Comparison of ENCODE assay signal across 10 cellular contexts in genomic region chr11:102010776-102011500, GRCh38. TPM values are rescaled to one million over a fixed set of nuclear protein-coding genes. Genes with fewer than 3 reads are reported as not detected.
A peak's percentile ranks its signal among the peaks of the same experiment; 100 is the strongest.
DNase-seq lines count a peak whose midpoint lies in the region; ATAC-seq and TF ChIP-seq lines count a peak whose summit lies in the region.
"Had no signal": no experiment of that assay in that cellular context is flagged by ENCODE, and none has a peak within 500 bp of the region (broad histone marks: within the 10 kb centered on the region; RNA-seq: fewer than 3 reads in every experiment).

No MANE protein-coding gene starts in this region.

- H3K9ac ChIP-seq in fibroblast of lung (ENCODE audit: insufficient read depth, low read length) (no peak overlapping the region), neuronal stem cell (ENCODE audit: low read depth, low read length, poor library complexity) (no peak overlapping the region)

- no peak overlapping the region for H2BK12ac ChIP-seq in neuronal stem cell (ENCODE audit: low read length)

- CTCF ChIA-PET in Panc1 (lab: Charles Lee) = interaction anchor here (0.6 to 0.8 kb wide), 2 partner anchors 150 to 151 kb away, joined by 7 to 8 read pairs; no protein-coding TSS in a partner anchor

- H2AFZ ChIP-seq in fibroblast of lung (ENCODE audit: low read length) = peak overlapping the region; percentile 35
- H2AFZ ChIP-seq in neuronal stem cell (ENCODE audit: low read length) = no peak overlapping the region

- H3K4ac ChIP-seq in neuronal stem cell (ENCODE audit: low read length) = no peak overlapping the region

- in situ Hi-C loops in Caki2 (cut with HindIII; ENCODE audit: low pct_unique_long_range_greater_than_20kb, low sequenced_read_pairs) (no loop called here), Panc1 (cut with HindIII; ENCODE audit: low pct_unique_long_range_greater_than_20kb, low sequenced_read_pairs) (no loop called here)

- intact Hi-C loops in Panc1 (cut with micrococcal nuclease; ENCODE audit: unreplicated experiment) = no loop called here

- no peak overlapping the region for H2BK120ac ChIP-seq in neuronal stem cell (ENCODE audit: low read depth, low read length)

- ATAC-seq in Panc1 = peak; percentile 98
- no peak for ATAC-seq in GM18873 (IDR thresholded peaks at IDR 0.05; ENCODE audit: low FRiP score, unreplicated experiment)
- ATAC-seq in GM18868 (IDR thresholded peaks at IDR 0.05; ENCODE audit: unreplicated experiment) = no peak
- ATAC-seq in HG02870 (IDR thresholded peaks at IDR 0.05; ENCODE audit: unreplicated experiment) = no peak
- ATAC-seq: GM12878 had no signal

- 0 out of 4 replicates have a peak overlapping the region, but pooled peaks of 1 of the 2 experiments have one; percentile 0 for H3K4me3 ChIP-seq in Panc1 (ENCODE audit: low read depth in 2 of 2, low read length in 2 of 2)
- no peak overlapping the region for H3K4me3 ChIP-seq in fibroblast of lung (replicated peaks in 1 of 4; ENCODE audit: control extremely low read depth in 1 of 4, insufficient read depth in 1 of 4, low read depth in 3 of 4, low read length in 4 of 4)
- H3K4me3 ChIP-seq in neuronal stem cell (ENCODE audit: low read length in 2 of 2) = no peak overlapping the region
- H3K4me3 ChIP-seq: GM12878 had no signal

- H3K27me3 ChIP-seq in Panc1 (ENCODE audit: control insufficient read depth, insufficient read depth, low read length) (no peaks in the 10 kb centered on the region), fibroblast of lung (ENCODE audit: control insufficient read depth, insufficient read depth, low read length) (no peaks in the 10 kb centered on the region), neuronal stem cell (ENCODE audit: control insufficient read depth in 3 of 3, insufficient read depth in 3 of 3, low read depth in 1 of 3, low read length in 3 of 3) (peaks cover 0 to 10% (median 0%) of the 10 kb centered on the region in 3 experiments)

- peak overlapping the region; percentile 28 for H3K4me2 ChIP-seq in fibroblast of lung (ENCODE audit: extremely low read depth, insufficient read depth, low read length)
- H3K4me2 ChIP-seq in neuronal stem cell (ENCODE audit: insufficient read depth, low read length, poor library complexity, severe bottlenecking) = no peak overlapping the region

- no peak overlapping the region for H2BK15ac ChIP-seq in neuronal stem cell (ENCODE audit: low read length)

- H3K79me1 ChIP-seq in neuronal stem cell (ENCODE audit: low read depth, low read length) = no peaks in the 10 kb centered on the region

- H3K4me1 ChIP-seq in Panc1 (ENCODE audit: control insufficient read depth, insufficient read depth, low read length) (peaks cover 36% of the 10 kb centered on the region), fibroblast of lung (ENCODE audit: control insufficient read depth, extremely low read depth, insufficient read depth, low read length) (peaks cover 18% of the 10 kb centered on the region), neuronal stem cell (ENCODE audit: control insufficient read depth in 2 of 2, insufficient read depth in 1 of 2, low read depth in 1 of 2, low read length in 2 of 2) (peaks cover 0 to 4% of the 10 kb centered on the region in 2 donors)

- no CpG with 5 or more reads among the region's 12 CpGs for WGBS in neuronal stem cell (ENCODE audit: extremely low coverage in 2 of 2, insufficient read length in 2 of 2, insufficient replicate concordance in 1 of 2), 2 donors

- no peaks in the 10 kb centered on the region for H3K79me2 ChIP-seq in fibroblast of lung (ENCODE audit: control insufficient read depth, insufficient read depth, low read length)

- no peak overlapping the region for H2AK5ac ChIP-seq in neuronal stem cell (ENCODE audit: low read depth, low read length)

- H3K36me3 ChIP-seq in Panc1 (ENCODE audit: control insufficient read depth, insufficient read depth, low read length) (no peaks in the 10 kb centered on the region), fibroblast of lung (ENCODE audit: control insufficient read depth, insufficient read depth, low read length) (no peaks in the 10 kb centered on the region), neuronal stem cell (replicated peaks in 1 of 2; ENCODE audit: control insufficient read depth in 2 of 2, insufficient read depth in 2 of 2, low read length in 2 of 2) (no peaks in the 10 kb centered on the region)

- TF ChIP-seq CTCF in Panc1 (IDR thresholded peaks at IDR 0.05) = no peak
- no peak for TF ChIP-seq CTCF in fibroblast of lung (conservative IDR thresholded peaks at IDR 0.05 in 1 of 2, IDR thresholded peaks at IDR 0.05 in 1 of 2; ENCODE audit: low read depth in 1 of 2, low read length in 2 of 2)

- no peak overlapping the region for H4K8ac ChIP-seq in neuronal stem cell (ENCODE audit: low read depth, low read length)

- H2BK5ac ChIP-seq in neuronal stem cell (ENCODE audit: low read length) = no peak overlapping the region

- DNase-seq in Caki2 (ENCODE audit: low read depth) (peak; percentile 57), Panc1 (ENCODE audit: low read depth, low spot score) (peak; percentile 87), fibroblast of lung (ENCODE audit: low read depth in 2 of 2) (peak; percentile 79 to 92), neuronal stem cell (ENCODE audit: low spot score) (peak; percentile 32), putamen (ENCODE audit: low spot score) (no peak)
- DNase-seq: NCI-H146 had no signal

- H3K9me3 ChIP-seq in Panc1 (ENCODE audit: control insufficient read depth, insufficient read depth, low read depth, low read length) (no peaks in the 10 kb centered on the region), fibroblast of lung (ENCODE audit: control insufficient read depth, insufficient read depth, low read depth, low read length) (no peaks in the 10 kb centered on the region), neuronal stem cell (replicated peaks in 1 of 2; ENCODE audit: control insufficient read depth in 2 of 2, insufficient read depth in 1 of 2, low read depth in 1 of 2, low read length in 2 of 2) (no peaks in the 10 kb centered on the region)

- no peak overlapping the region for H4K91ac ChIP-seq in neuronal stem cell (ENCODE audit: low read depth, low read length, poor library complexity)

- H4K20me1 ChIP-seq in fibroblast of lung (ENCODE audit: control insufficient read depth, extremely low read depth, insufficient read depth, low read length) = no peaks in the 10 kb centered on the region

- POLR2A ChIA-PET in Panc1 (lab: Charles Lee) = no interaction called here

- no TSS peak for BruUV-seq in Panc1 (replicated peaks; lab: Mats Ljungman, UMichigan)

- peak overlapping the region; percentile 36 for H3K27ac ChIP-seq in Panc1 (ENCODE audit: low read length)
- H3K27ac ChIP-seq in fibroblast of lung (ENCODE audit: insufficient read depth, low read length) = peak overlapping the region; percentile 37
- H3K27ac ChIP-seq in neuronal stem cell (replicated peaks; ENCODE audit: low read length) = no peak overlapping the region

- H3K14ac ChIP-seq in neuronal stem cell (ENCODE audit: low read length) = no peak overlapping the region

- H3K18ac ChIP-seq in neuronal stem cell (ENCODE audit: low read length) = no peak overlapping the region

- H3K23ac ChIP-seq in neuronal stem cell (ENCODE audit: low read depth, low read length, poor library complexity) = no peak overlapping the region

RNA-seq across cellular contexts. Expression of gene CFAP300, which starts 36.3 kb away (rescaled TPM):
- total RNA-seq in Caki2 (2014; rRNA removed; shearing (Covaris generic); ENCODE audit: low replicate concordance) = 2.2 and 5.2 TPM in 2 replicates
- total RNA-seq in Panc1 (2021; ENCODE audit: unreplicated experiment) (6.4 TPM), fibroblast of lung (6.4 and 7.9 TPM in 2 replicates)
- polyA plus RNA-seq in Panc1 (2012; ENCODE audit: insufficient read length) = 4.8 TPM
- polyA plus RNA-seq in fibroblast of lung = 5.6 and 6.4 TPM in 2 replicates
- polyA plus RNA-seq in fibroblast of lung (2012) = 4.9 and 6.1 TPM in 2 replicates
- polyA minus RNA-seq in fibroblast of lung (ENCODE audit: low replicate concordance) = 1.9 and 3.5 TPM in 2 replicates
- polyA plus RNA-seq in neuronal stem cell (2013, experiment 1 of 2) = 6.4 TPM
- polyA plus RNA-seq in neuronal stem cell (2013, experiment 2 of 2) = 5.7 TPM
- total RNA-seq: GM12878 had no signal
- polyA plus RNA-seq: GM12878 had no signal
